19 cellular contexts compared by ENCODE assay signal in genomic region chr20:24587384-24588046, GRCh38.
A peak's percentile ranks its signal among the peaks of the same experiment; 100 is the strongest.
DNase-seq lines count a peak whose midpoint lies in the region; ATAC-seq, FAIRE-seq and TF ChIP-seq lines count a peak whose summit lies in the region.
"Had no signal": no experiment of that assay in that cellular context is flagged by ENCODE, and none has a peak within 500 bp of the region (broad histone marks: within the 10 kb centered on the region; RNA-seq: fewer than 3 reads in every experiment).

No MANE protein-coding gene starts in this region.

- H3K9ac ChIP-seq in BLaER1 = no peak overlapping the region

- peaks cover 98% of the 10 kb centered on the region for H3K4me1 ChIP-seq in BLaER1
- H3K4me1 ChIP-seq: Peyer's patch had no signal

- DNase-seq in NCI-H446 treated with DMSO at 0.1 percent for 48 hours (lab: John Stamatoyannopoulos, UW) (peak; percentile 25), bronchial epithelial cell (ENCODE audit: low read depth) (no peak), myocyte (ENCODE audit: low read depth) (peak; percentile 71), DMS114 treated with DMSO at 0.1 percent for 48 hours (lab: John Stamatoyannopoulos, UW; ENCODE audit: unreplicated experiment) (no peak), H4 (ENCODE audit: low spot score) (no peak)
- DNase-seq: activated CD4-positive, alpha-beta T cell treated with anti-CD3 and anti-CD28 coated beads, Interleukin-2, amount 10 ng/mL, durations not matched to agents 24 days and 14 days; activated CD8-positive, alpha-beta memory T cell treated with anti-CD3 and anti-CD28 coated beads, Interleukin-2, amount 10 ng/mL, durations not matched to agents 7 days and 5 days; activated naive CD8-positive, alpha-beta T cell treated with anti-CD3 and anti-CD28 coated beads for 36 hours; mammary epithelial cell; NCI-H187 treated with DMSO at 0.1 percent for 48 hours; Peyer's patch had no signal

- ATAC-seq in HG02973 (IDR thresholded peaks at IDR 0.05; ENCODE audit: unreplicated experiment) = no peak
- no peak for ATAC-seq in HG02678 (IDR thresholded peaks at IDR 0.05; ENCODE audit: unreplicated experiment)
- ATAC-seq: activated CD8-positive, alpha-beta memory T cell treated with anti-CD3 and anti-CD28 coated beads, Interleukin-2, amount 10 ng/mL, durations not matched to agents 7 days and 5 days had no signal

- H3K36me3 ChIP-seq in BLaER1 = no peaks in the 10 kb centered on the region
- no peaks in the 10 kb centered on the region for H3K36me3 ChIP-seq in bronchial epithelial cell (ENCODE audit: control insufficient read depth, insufficient read depth, low read length)
- H3K36me3 ChIP-seq: Peyer's patch had no signal

- no peak overlapping the region for H3K27ac ChIP-seq in BLaER1
- H3K27ac ChIP-seq: Peyer's patch, SK-N-MC, VCaP had no signal

- no peak overlapping the region for H3K4me3 ChIP-seq in BLaER1
- H3K4me3 ChIP-seq in bronchial epithelial cell (ENCODE audit: low read depth, low read length) = no peak overlapping the region
- H3K4me3 ChIP-seq: Peyer's patch, SK-N-MC had no signal

- H3K9me3 ChIP-seq in BLaER1 = no peaks in the 10 kb centered on the region
- H3K9me3 ChIP-seq: Peyer's patch had no signal

- H4K20me1 ChIP-seq in BLaER1 = no peaks in the 10 kb centered on the region

- peak; percentile 32 for FAIRE-seq in bronchial epithelial cell (lab: Jason Lieb, UNC)
- FAIRE-seq: colon, H1, urothelium cell line had no signal

- H3K27me3 ChIP-seq in BLaER1 = no peaks in the 10 kb centered on the region
- H3K27me3 ChIP-seq in bronchial epithelial cell (ENCODE audit: control insufficient read depth, insufficient read depth, low read length) = no peaks in the 10 kb centered on the region
- H3K27me3 ChIP-seq: Peyer's patch had no signal

- peak overlapping the region; percentile 78 for H3K4me2 ChIP-seq in BLaER1

- TF ChIP-seq CTCF in bronchial epithelial cell (IDR thresholded peaks at IDR 0.05; ENCODE audit: insufficient read depth, low read length, severe bottlenecking) = no peak

Comparison
In these comparisons a context has a peak if more than half of its experiments do, and no peak if none do; other contexts are left out.
1. DNase-seq: peak in NCI-H446 treated with DMSO at 0.1 percent for 48 hours (single experiment) and myocyte (single experiment); none in bronchial epithelial cell (single experiment), DMS114 treated with DMSO at 0.1 percent for 48 hours (single experiment) and H4 (single experiment).